ENCODE assay signal across 8 cellular contexts in genomic region chr10:80204193-80204714, GRCh38. TPM values are rescaled to one million over a fixed set of nuclear protein-coding genes. Genes with fewer than 3 reads are reported as not detected.
DNase-seq lines count a peak whose midpoint lies in the region; ATAC-seq, FAIRE-seq and TF ChIP-seq lines count a peak whose summit lies in the region.

No MANE protein-coding gene starts in this region.

- peaks cover 74% of the 10 kb centered on the region for H3K79me2 ChIP-seq in astrocyte (ENCODE audit: insufficient read depth, low read length)

- no peak for TF ChIP-seq CTCF in astrocyte (IDR thresholded peaks at IDR 0.05; ENCODE audit: insufficient read depth, low read depth, low read length)

- peak overlapping the region; percentile 92 for H3K27ac ChIP-seq in BLaER1
- peak overlapping the region; percentile 55; the same call in 1 of the 2 replicates for H3K27ac ChIP-seq in HUES64 (ENCODE audit: low read depth, low read length)
- H3K27ac ChIP-seq in astrocyte (ENCODE audit: low read depth, low read length): peak overlapping the region; percentile 86

- H3K36me3 Mint-ChIP-seq in astrocyte (ENCODE audit: low read depth, unreplicated experiment): peaks cover 5% of the 10 kb centered on the region
- peaks cover 25 to 31% of the 10 kb centered on the region in 2 donors for H3K36me3 Mint-ChIP-seq in stimulated activated naive B cell treated with anti-CD40 and anti-IgM and Interleukin-4, amounts not matched to agents 10 μg/mL and 1 μg/mL and 100 μg/mL, for 72 hours

- peaks cover 2% of the 10 kb centered on the region for H3K9me3 Mint-ChIP-seq in astrocyte (ENCODE audit: unreplicated experiment)
- peaks cover 0 to 1% of the 10 kb centered on the region in 2 donors for H3K9me3 Mint-ChIP-seq in stimulated activated naive B cell treated with anti-CD40 and anti-IgM and Interleukin-4, amounts not matched to agents 10 μg/mL and 1 μg/mL and 100 μg/mL, for 72 hours

- no peaks in the 10 kb centered on the region for H3K27me3 Mint-ChIP-seq in astrocyte (ENCODE audit: low read depth, unreplicated experiment)
- no peaks in the 10 kb centered on the region for H3K27me3 Mint-ChIP-seq in stimulated activated naive B cell treated with anti-CD40 and anti-IgM and Interleukin-4, amounts not matched to agents 10 μg/mL and 1 μg/mL and 100 μg/mL, for 72 hours

- peak overlapping the region; percentile 3 for H2AFZ ChIP-seq in astrocyte (ENCODE audit: low read depth, low read length)

- peak overlapping the region; percentile 91 for H3K27ac Mint-ChIP-seq in astrocyte (ENCODE audit: unreplicated experiment)
- peak overlapping the region; percentile 89 for H3K27ac Mint-ChIP-seq in stimulated activated naive B cell treated with anti-CD40 and anti-IgM and Interleukin-4, amounts not matched to agents 10 μg/mL and 1 μg/mL and 100 μg/mL, for 72 hours

- H3K9ac ChIP-seq in BLaER1 (peak overlapping the region; percentile 88), HUES64 (ENCODE audit: low read depth, low read length) (peak overlapping the region; percentile 65), astrocyte (ENCODE audit: low read length) (peak overlapping the region; percentile 89)

- no peak for FAIRE-seq in astrocyte (lab: Jason Lieb, UNC)

- H3K4me3 ChIP-seq in BLaER1: peak overlapping the region; percentile 81
- peak overlapping the region; percentile 73 for H3K4me3 ChIP-seq in HUES64 (ENCODE audit: low read length)
- peak overlapping the region; percentile 79 for H3K4me3 ChIP-seq in astrocyte (ENCODE audit: insufficient read depth, low read depth, low read length)

- H3K36me3 ChIP-seq in BLaER1 (peaks cover 11% of the 10 kb centered on the region; the same call in 1 of the 2 replicates), HUES64 (ENCODE audit: insufficient read depth, low read length) (no peaks in the 10 kb centered on the region), astrocyte (ENCODE audit: insufficient read depth, low read length) (no peaks in the 10 kb centered on the region)

- ATAC-seq in stimulated activated naive B cell treated with anti-CD40 and anti-IgM and Interleukin-4, amounts not matched to agents 10 μg/mL and 1 μg/mL and 100 μg/mL, for 72 hours (replicated peaks): no peak
- no peak for ATAC-seq in HG02884 (IDR thresholded peaks at IDR 0.05; ENCODE audit: unreplicated experiment)
- no peak for ATAC-seq in activated CD4-positive, CD25-positive, alpha-beta regulatory T cell treated with anti-CD3 and anti-CD28 coated beads, Interleukin-2, amount 50 U/mL, for 24 hours

- H3K4me3 Mint-ChIP-seq in astrocyte (ENCODE audit: unreplicated experiment): peak overlapping the region; percentile 95
- peak overlapping the region; percentile 98 for H3K4me3 Mint-ChIP-seq in stimulated activated naive B cell treated with anti-CD40 and anti-IgM and Interleukin-4, amounts not matched to agents 10 μg/mL and 1 μg/mL and 100 μg/mL, for 72 hours

- no peak for DNase-seq in astrocyte (ENCODE audit: low read depth)
- peak; percentile 36 for DNase-seq in iris pigment epithelial cell (ENCODE audit: low read depth)
- DNase-seq in stimulated activated naive B cell treated with anti-CD40 and anti-IgM and Interleukin-4, amounts not matched to agents 10 μg/mL and 1 μg/mL and 100 μg/mL, for 72 hours: no peak
- DNase-seq in posterior vena cava (ENCODE audit: low spot score): no peak

- H4K20me1 ChIP-seq in BLaER1: peaks cover 55% of the 10 kb centered on the region
- peaks cover 51% of the 10 kb centered on the region for H4K20me1 ChIP-seq in astrocyte (ENCODE audit: insufficient read depth, low read length)

- peaks cover 40% of the 10 kb centered on the region for H3K4me1 Mint-ChIP-seq in astrocyte (ENCODE audit: low read depth, unreplicated experiment)
- H3K4me1 Mint-ChIP-seq in stimulated activated naive B cell treated with anti-CD40 and anti-IgM and Interleukin-4, amounts not matched to agents 10 μg/mL and 1 μg/mL and 100 μg/mL, for 72 hours: peaks cover 43 to 57% of the 10 kb centered on the region in 2 donors

- H3K9me3 ChIP-seq in BLaER1: no peaks in the 10 kb centered on the region
- no peaks in the 10 kb centered on the region for H3K9me3 ChIP-seq in HUES64 (ENCODE audit: insufficient read depth, low read depth, low read length)
- no peaks in the 10 kb centered on the region for H3K9me3 ChIP-seq in astrocyte (ENCODE audit: insufficient read depth, low read depth, low read length)

- intact Hi-C loops in posterior vena cava (cut with DNase I): loop anchor here in 1 of 2 donors (5.0 to 10.0 kb wide), 2 partner anchors 42 to 331 kb away; partner anchors contain the start of gene SH2D4B

- H3K4me1 ChIP-seq in BLaER1 (peaks cover 61% of the 10 kb centered on the region), HUES64 (ENCODE audit: insufficient read depth, low read length) (peaks cover 37% of the 10 kb centered on the region), astrocyte (ENCODE audit: insufficient read depth, low read length) (peaks cover 44% of the 10 kb centered on the region)

- peak overlapping the region; percentile 90 for H3K4me2 ChIP-seq in BLaER1
- peak overlapping the region; percentile 99 for H3K4me2 ChIP-seq in astrocyte (ENCODE audit: low read length)

- H3K27me3 ChIP-seq in BLaER1 (no peaks in the 10 kb centered on the region), HUES64 (ENCODE audit: insufficient read depth, low read length) (peaks cover 29% of the 10 kb centered on the region), astrocyte (ENCODE audit: insufficient read depth, low read length) (no peaks in the 10 kb centered on the region)

- WGBS in HUES64: 23% methylated on average over 9 of the region's 9 CpGs

RNA-seq across cellular contexts. Expression of gene ANXA11, which starts 1.1 kb away (rescaled TPM):
- 27.5 TPM for polyA plus RNA-seq in HUES64 (2013, experiment 1 of 2)
- polyA plus RNA-seq in HUES64 (2013, experiment 2 of 2): 41.3 TPM
- total RNA-seq in astrocyte: 102 and 122 TPM in 2 replicates
- total RNA-seq in posterior vena cava: 100 to 1,000 TPM; 247 to 269 TPM
